Comparison of ENCODE assay signal across 24 cellular contexts in genomic region chr1:67664048-67664447, GRCh38. TPM values are rescaled to one million over a fixed set of nuclear protein-coding genes. Genes with fewer than 3 reads are reported as not detected.
DNase-seq lines count a peak whose midpoint lies in the region; ATAC-seq, FAIRE-seq and TF ChIP-seq lines count a peak whose summit lies in the region.
"Had no signal": no experiment of that assay in that cellular context is flagged by ENCODE, and none has a peak within 500 bp of the region (broad histone marks: within the 10 kb centered on the region; RNA-seq: fewer than 3 reads in every experiment).

No MANE protein-coding gene starts in this region.

- DNase-seq in DMS153 treated with DMSO at 0.1 percent for 48 hours (lab: John Stamatoyannopoulos, UW; ENCODE audit: unreplicated experiment): peak; percentile 10
- no peak for DNase-seq in HCT116 (ENCODE audit: low read depth, low spot score)
- DNase-seq in PC-3: peak; percentile 66
- DNase-seq in keratinocyte (ENCODE audit: low read depth, low spot score): no peak
- no peak for DNase-seq in germinal center (ENCODE audit: low spot score)
- DNase-seq: activated CD4-positive, alpha-beta T cell treated with anti-CD3 and anti-CD28 coated beads for 48 hours; activated naive CD4-positive, alpha-beta T cell treated with anti-CD3 and anti-CD28 coated beads, Interleukin-2, amount 50 U/mL, for 16 hours; activated T-cell treated with anti-CD3 and anti-CD28 coated beads for 4 hours; amniotic stem cell; immature natural killer cell; NCI-H1436 treated with DMSO at 0.1 percent for 48 hours; NCI-H524 treated with DMSO at 0.1 percent for 48 hours; small intestine; stimulated activated naive CD4-positive, alpha-beta T cell treated with Interleukin-2 at 50 U/mL for 16 hours; SW 1271; T-helper 9 cell; upper lobe of left lung; WERI-Rb-1 had no signal

- H3K79me2 ChIP-seq in HCT116 (ENCODE audit: insufficient read depth, low read length): no peaks in the 10 kb centered on the region
- no peaks in the 10 kb centered on the region for H3K79me2 ChIP-seq in PC-3 (ENCODE audit: low read length)
- H3K79me2 ChIP-seq in keratinocyte (ENCODE audit: control insufficient read depth, insufficient read depth, low read length): no peaks in the 10 kb centered on the region
- H3K79me2 ChIP-seq: parathyroid adenoma had no signal

- H4K20me1 ChIP-seq in HCT116 (ENCODE audit: insufficient read depth): no peaks in the 10 kb centered on the region
- no peaks in the 10 kb centered on the region for H4K20me1 ChIP-seq in PC-3 (ENCODE audit: low read length)
- H4K20me1 ChIP-seq in keratinocyte (ENCODE audit: control insufficient read depth, extremely low read depth, insufficient read depth, low read length): no peaks in the 10 kb centered on the region

- H3K4me2 ChIP-seq in HCT116 (ENCODE audit: low read length) (no peak overlapping the region), PC-3 (ENCODE audit: low read length) (no peak overlapping the region), keratinocyte (ENCODE audit: control insufficient read depth, extremely low read depth, insufficient read depth, low read depth, low read length) (no peak overlapping the region)
- H3K4me2 ChIP-seq: neural progenitor cell had no signal

- H3K27ac ChIP-seq in HCT116 (ENCODE audit: low read depth, low read length): no peak overlapping the region
- no peak overlapping the region for H3K27ac ChIP-seq in PC-3 (ENCODE audit: low read length)
- H3K27ac ChIP-seq in keratinocyte (ENCODE audit: control insufficient read depth, insufficient read depth, low read length): no peak overlapping the region
- H3K27ac ChIP-seq: neural progenitor cell, parathyroid adenoma, suprapubic skin, upper lobe of left lung, WERI-Rb-1 had no signal

- H3K4me1 ChIP-seq in HCT116 (ENCODE audit: control insufficient read depth in 1 of 2, insufficient read depth in 2 of 2, low read length in 2 of 2): no peaks in the 10 kb centered on the region
- peaks cover 8% of the 10 kb centered on the region for H3K4me1 ChIP-seq in PC-3 (ENCODE audit: insufficient read depth, low read length)
- H3K4me1 ChIP-seq in keratinocyte (ENCODE audit: control insufficient read depth, extremely low read depth, insufficient read depth, low read length): no peaks in the 10 kb centered on the region
- H3K4me1 ChIP-seq: neural progenitor cell, parathyroid adenoma, suprapubic skin, upper lobe of left lung had no signal

- CTCF ChIA-PET in HCT116 (lab: Charles Lee) (no interaction called here), PC-3 (lab: Charles Lee) (no interaction called here)

- no peaks in the 10 kb centered on the region for H3K36me3 ChIP-seq in HCT116 (ENCODE audit: control insufficient read depth in 1 of 2, insufficient read depth in 2 of 2, low read length in 2 of 2)
- no peaks in the 10 kb centered on the region for H3K36me3 ChIP-seq in PC-3 (ENCODE audit: low read depth, low read length)
- no peaks in the 10 kb centered on the region for H3K36me3 ChIP-seq in keratinocyte (ENCODE audit: control insufficient read depth in 2 of 2, extremely low read depth in 1 of 2, insufficient read depth in 2 of 2, low read length in 2 of 2)
- H3K36me3 ChIP-seq: neural progenitor cell, suprapubic skin, upper lobe of left lung, WERI-Rb-1 had no signal

- intact Hi-C loops in HCT116 (cut with micrococcal nuclease) (no loop called here), PC-3 (cut with micrococcal nuclease) (loop anchor here (2.0 kb wide), 1 partner anchor 33 kb away; no protein-coding TSS in a partner anchor)

- peak overlapping the region; percentile 32 for H2AFZ ChIP-seq in HCT116 (ENCODE audit: low read depth, low read length, poor library complexity, severe bottlenecking)
- no peak overlapping the region for H2AFZ ChIP-seq in PC-3 (ENCODE audit: low read length)
- no peak overlapping the region for H2AFZ ChIP-seq in keratinocyte (ENCODE audit: control insufficient read depth, low read length)
- H2AFZ ChIP-seq: neural progenitor cell, parathyroid adenoma had no signal

- ATAC-seq in HCT116 (no peak), PC-3 (peak; percentile 83), HG03565 (IDR thresholded peaks at IDR 0.05; ENCODE audit: unreplicated experiment) (no peak), GM19351 (IDR thresholded peaks at IDR 0.05; ENCODE audit: unreplicated experiment) (no peak)

- H3K9ac ChIP-seq in HCT116 (ENCODE audit: low read length) (no peak overlapping the region), PC-3 (ENCODE audit: low read length) (no peak overlapping the region), keratinocyte (ENCODE audit: control insufficient read depth, extremely low read depth, insufficient read depth, low read length) (no peak overlapping the region)
- H3K9ac ChIP-seq: neural progenitor cell, parathyroid adenoma had no signal

- H3K9me3 ChIP-seq in HCT116 (ENCODE audit: control insufficient read depth in 1 of 2, insufficient read depth in 1 of 2, low read depth in 1 of 2, low read length in 2 of 2): no peaks in the 10 kb centered on the region
- no peaks in the 10 kb centered on the region for H3K9me3 ChIP-seq in PC-3 (ENCODE audit: low read length)
- no peaks in the 10 kb centered on the region for H3K9me3 ChIP-seq in keratinocyte (ENCODE audit: control insufficient read depth, low read depth, low read length)
- H3K9me3 ChIP-seq: suprapubic skin, upper lobe of left lung had no signal

- peak; percentile 17 for FAIRE-seq in keratinocyte (lab: Jason Lieb, UNC)
- FAIRE-seq: GM12891, small intestine had no signal

- BruUV-seq in HCT116 (replicated peaks; lab: Mats Ljungman, UMichigan): no TSS peak
- no TSS peak for BruUV-seq in PC-3 (replicated peaks; lab: Mats Ljungman, UMichigan)

- TF ChIP-seq POLR2A in HCT116 (IDR thresholded peaks at IDR 0.05; ENCODE audit: borderline replicate concordance, extremely low read depth, insufficient read depth, insufficient read length): no peak

- TF ChIP-seq CTCF in HCT116 (IDR thresholded peaks at IDR 0.05 in 2 of 3, conservative IDR thresholded peaks at IDR 0.05 in 1 of 3; ENCODE audit: borderline replicate concordance in 1 of 3, insufficient read depth in 1 of 3, low read depth in 2 of 3, low read length in 2 of 3) (no peak), PC-3 (conservative IDR thresholded peaks at IDR 0.05; ENCODE audit: low read depth, low read length) (no peak), keratinocyte (optimal IDR thresholded peaks at IDR 0.05 in 1 of 3, IDR thresholded peaks at IDR 0.05 in 1 of 3, conservative IDR thresholded peaks at IDR 0.05 in 1 of 3; ENCODE audit: extremely low read depth in 1 of 3, insufficient read depth in 2 of 3, low read length in 3 of 3) (no peak)

- no peak for TF ChIP-seq RAD21 in HCT116 (IDR thresholded peaks at IDR 0.05; ENCODE audit: low read depth)

- no peaks in the 10 kb centered on the region for H3K9me2 ChIP-seq in HCT116 (ENCODE audit: insufficient read depth)
- no peaks in the 10 kb centered on the region for H3K9me2 ChIP-seq in PC-3 (replicated peaks; ENCODE audit: low read length)

- dilution Hi-C loops in keratinocyte (cut with MboI; ENCODE audit: extremely low pct_ligation_motif_present, low sequenced_read_pairs): no loop called here

- H3K4me3 ChIP-seq in HCT116 (replicated peaks in 1 of 2; ENCODE audit: low read depth in 1 of 2, low read length in 2 of 2): no peak overlapping the region
- H3K4me3 ChIP-seq in PC-3 (ENCODE audit: low read length): no peak overlapping the region
- no peak overlapping the region for H3K4me3 ChIP-seq in keratinocyte (ENCODE audit: control insufficient read depth in 2 of 3, extremely low read depth in 1 of 3, insufficient read depth in 2 of 3, low read depth in 1 of 3, low read length in 3 of 3)
- H3K4me3 ChIP-seq: neural progenitor cell, suprapubic skin, upper lobe of left lung had no signal

- no peaks in the 10 kb centered on the region for H3F3A ChIP-seq in PC-3 (ENCODE audit: low read length, unreplicated experiment)

- POLR2A ChIA-PET in HCT116 (lab: Charles Lee) (no interaction called here), PC-3 (lab: Charles Lee; ENCODE audit: unreplicated experiment) (no interaction called here)

- no peaks in the 10 kb centered on the region for H3K9me1 ChIP-seq in keratinocyte (ENCODE audit: control insufficient read depth, extremely low read depth, insufficient read depth, low read length)

- RAD21 ChIA-PET in HCT116 (lab: Charles Lee; ENCODE audit: low non-redundant PET in 1 of 2, low total read pairs in 2 of 2, uncharacterized antibody in 2 of 2, unreplicated experiment in 2 of 2): no interaction called here

- H3K27me3 ChIP-seq in HCT116 (ENCODE audit: insufficient read depth, low read length): no peaks in the 10 kb centered on the region
- no peaks in the 10 kb centered on the region for H3K27me3 ChIP-seq in PC-3 (ENCODE audit: low read length)
- no peaks in the 10 kb centered on the region for H3K27me3 ChIP-seq in keratinocyte (ENCODE audit: control insufficient read depth, extremely low read depth, insufficient read depth, low read length)
- H3K27me3 ChIP-seq: neural progenitor cell, suprapubic skin, upper lobe of left lung had no signal

TF ChIP-seq in HCT116, 20 proteins besides CTCF, POLR2A, EP300 and RAD21 (continues in another document):
- no peak for TF ChIP-seq CEBPB (IDR thresholded peaks at IDR 0.05; ENCODE audit: low read depth)
- TF ChIP-seq EZH2phosphoT487 (IDR thresholded peaks at IDR 0.05; ENCODE audit: borderline replicate concordance): no peak
- TF ChIP-seq POLR2AphosphoS5 (IDR thresholded peaks at IDR 0.05; ENCODE audit: low read depth, low read length): no peak
- TF ChIP-seq SP1 (IDR thresholded peaks at IDR 0.05; ENCODE audit: low read depth): no peak

RNA-seq across cellular contexts. Expression of gene GADD45A, which starts 21.0 kb away (rescaled TPM):
- total RNA-seq in HCT116 (2021; ENCODE audit: unreplicated experiment) (105 TPM), PC-3 (2014; rRNA removed) (129 and 153 TPM in 2 replicates)
- 158 and 173 TPM in 2 replicates for polyA plus RNA-seq in HCT116 (2012)
- polyA plus RNA-seq in keratinocyte: 109 to 151 TPM (median 124 TPM) in 3 replicates
- 1,390 TPM for polyA plus RNA-seq in keratinocyte (2011; ENCODE audit: low read depth)
- 126 and 131 TPM in 2 replicates for polyA plus RNA-seq in keratinocyte (2011; cell fraction: cytosol; rRNA removed)
- 339 and 428 TPM in 2 replicates for polyA plus RNA-seq in keratinocyte (2011; cell fraction: nucleus; rRNA removed)
- 154 and 570 TPM in 2 replicates for polyA plus RNA-seq in keratinocyte (2012; ENCODE audit: low replicate concordance)
- polyA minus RNA-seq in keratinocyte: 14.5 to 23.3 TPM (median 21.1 TPM) in 3 replicates
- polyA minus RNA-seq in keratinocyte (2011; cell fraction: cytosol; rRNA and poly(A)+ RNA removed): 74.4 TPM
- 88.8 and 96.5 TPM in 2 replicates for polyA minus RNA-seq in keratinocyte (2011; cell fraction: nucleus; rRNA and poly(A)+ RNA removed)

Comparison
In these comparisons a context has a peak if more than half of its experiments do, and no peak if none do; other contexts are left out.
1. DNase-seq: peak in DMS153 treated with DMSO at 0.1 percent for 48 hours (single experiment) and PC-3 (single experiment); none in HCT116 (single experiment), keratinocyte (single experiment) and germinal center (single experiment).